1 cellular context compared by ENCODE assay signal in genomic region chr20:38479596-38479995, GRCh38.
A peak's percentile ranks its signal among the peaks of the same experiment; 100 is the strongest.
TF ChIP-seq lines count a peak whose summit lies in the region.

No MANE protein-coding gene starts in this region.

TF ChIP-seq in K562, 482 proteins besides CTCF, POLR2A, EP300 and RAD21:
- TF ChIP-seq MEIS2 (IDR thresholded peaks at IDR 0.05; ENCODE audit: partially characterized antibody) (peak; percentile 66), ZNF41 (CRISPR knock-in tag; conservative IDR thresholded peaks at IDR 0.05) (no peak), VEZF1 (CRISPR knock-in tag; IDR thresholded peaks at IDR 0.05) (no peak)
